Comparison of ENCODE assay signal across 1 cellular context in the genomic region with DNA sequence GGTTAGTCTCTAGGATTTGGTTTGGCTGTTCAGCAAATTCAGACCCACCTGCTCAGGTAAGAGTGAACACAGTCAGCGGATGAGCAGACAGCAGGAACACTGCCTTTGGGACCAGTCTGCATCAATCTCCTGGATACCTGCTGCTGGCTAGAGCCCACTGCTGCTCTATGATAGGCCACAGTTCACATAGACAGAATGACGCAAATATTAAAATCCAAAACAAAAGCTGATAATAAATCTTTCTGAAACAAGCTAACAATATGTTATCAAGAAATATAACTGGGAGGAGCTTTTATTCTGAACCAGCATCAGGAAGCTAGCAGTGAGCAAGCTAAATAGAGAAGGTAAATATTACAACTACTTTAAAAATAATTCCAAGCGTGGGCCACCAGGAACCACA.
TF ChIP-seq lines count a peak whose summit lies in the region.

A gene with protein sequence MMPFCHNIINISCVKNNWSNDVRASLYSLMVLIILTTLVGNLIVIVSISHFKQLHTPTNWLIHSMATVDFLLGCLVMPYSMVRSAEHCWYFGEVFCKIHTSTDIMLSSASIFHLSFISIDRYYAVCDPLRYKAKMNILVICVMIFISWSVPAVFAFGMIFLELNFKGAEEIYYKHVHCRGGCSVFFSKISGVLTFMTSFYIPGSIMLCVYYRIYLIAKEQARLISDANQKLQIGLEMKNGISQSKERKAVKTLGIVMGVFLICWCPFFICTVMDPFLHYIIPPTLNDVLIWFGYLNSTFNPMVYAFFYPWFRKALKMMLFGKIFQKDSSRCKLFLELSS (minus strand): TSS at position 101 of the 400 bp plus-strand sequence. CDS start 13,179 bp downstream, outside the sequence.

TF ChIP-seq in GM23338, 12 proteins besides CTCF, POLR2A, EP300 and RAD21 (continued from another document):
- TF ChIP-seq ZNF462 (CRISPR knock-in tag; IDR thresholded peaks at IDR 0.05) = no peak
- TF ChIP-seq CREB1 (CRISPR knock-in tag; IDR thresholded peaks at IDR 0.05; ENCODE audit: low read depth) = no peak
- TF ChIP-seq JUNB (IDR thresholded peaks at IDR 0.05; ENCODE audit: unreplicated experiment) = no peak
- no peak for TF ChIP-seq EZH2 (IDR thresholded peaks at IDR 0.05; ENCODE audit: low read depth, unreplicated experiment)
- no peak for TF ChIP-seq ZNF114 (CRISPR knock-in tag; IDR thresholded peaks at IDR 0.05)
- no peak for TF ChIP-seq POLR2AphosphoS5 (IDR thresholded peaks at IDR 0.05; ENCODE audit: low read depth)
- TF ChIP-seq, protein P1, sequence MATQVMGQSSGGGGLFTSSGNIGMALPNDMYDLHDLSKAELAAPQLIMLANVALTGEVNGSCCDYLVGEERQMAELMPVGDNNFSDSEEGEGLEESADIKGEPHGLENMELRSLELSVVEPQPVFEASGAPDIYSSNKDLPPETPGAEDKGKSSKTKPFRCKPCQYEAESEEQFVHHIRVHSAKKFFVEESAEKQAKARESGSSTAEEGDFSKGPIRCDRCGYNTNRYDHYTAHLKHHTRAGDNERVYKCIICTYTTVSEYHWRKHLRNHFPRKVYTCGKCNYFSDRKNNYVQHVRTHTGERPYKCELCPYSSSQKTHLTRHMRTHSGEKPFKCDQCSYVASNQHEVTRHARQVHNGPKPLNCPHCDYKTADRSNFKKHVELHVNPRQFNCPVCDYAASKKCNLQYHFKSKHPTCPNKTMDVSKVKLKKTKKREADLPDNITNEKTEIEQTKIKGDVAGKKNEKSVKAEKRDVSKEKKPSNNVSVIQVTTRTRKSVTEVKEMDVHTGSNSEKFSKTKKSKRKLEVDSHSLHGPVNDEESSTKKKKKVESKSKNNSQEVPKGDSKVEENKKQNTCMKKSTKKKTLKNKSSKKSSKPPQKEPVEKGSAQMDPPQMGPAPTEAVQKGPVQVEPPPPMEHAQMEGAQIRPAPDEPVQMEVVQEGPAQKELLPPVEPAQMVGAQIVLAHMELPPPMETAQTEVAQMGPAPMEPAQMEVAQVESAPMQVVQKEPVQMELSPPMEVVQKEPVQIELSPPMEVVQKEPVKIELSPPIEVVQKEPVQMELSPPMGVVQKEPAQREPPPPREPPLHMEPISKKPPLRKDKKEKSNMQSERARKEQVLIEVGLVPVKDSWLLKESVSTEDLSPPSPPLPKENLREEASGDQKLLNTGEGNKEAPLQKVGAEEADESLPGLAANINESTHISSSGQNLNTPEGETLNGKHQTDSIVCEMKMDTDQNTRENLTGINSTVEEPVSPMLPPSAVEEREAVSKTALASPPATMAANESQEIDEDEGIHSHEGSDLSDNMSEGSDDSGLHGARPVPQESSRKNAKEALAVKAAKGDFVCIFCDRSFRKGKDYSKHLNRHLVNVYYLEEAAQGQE (IDR thresholded peaks at IDR 0.05; ENCODE audit: unreplicated experiment) = no peak
- TF ChIP-seq EZH2phosphoT487 (IDR thresholded peaks at IDR 0.05; ENCODE audit: unreplicated experiment) = no peak
- TF ChIP-seq ZNF331 (CRISPR knock-in tag; IDR thresholded peaks at IDR 0.05; ENCODE audit: low read depth) = no peak
- TF ChIP-seq NANOG (IDR thresholded peaks at IDR 0.05; ENCODE audit: borderline replicate concordance) = no peak
